21 cellular contexts compared by ENCODE assay signal in genomic region chr21:15856813-15857212, GRCh38.
"Had no signal": no experiment of that assay in that cellular context is flagged by ENCODE, and none has a peak within 500 bp of the region (broad histone marks: within the 10 kb centered on the region; RNA-seq: fewer than 3 reads in every experiment).

No MANE protein-coding gene starts in this region.

- H3K27me3 ChIP-seq: colonic mucosa, dorsolateral prefrontal cortex, esophagus muscularis mucosa, esophagus squamous epithelium, gastroesophageal sphincter, heart left ventricle, heart right ventricle had no signal

- H3K9me3 ChIP-seq: colonic mucosa, esophagus muscularis mucosa, esophagus squamous epithelium, gastroesophageal sphincter, heart left ventricle, heart right ventricle had no signal

- DNase-seq: colonic mucosa; cortex of kidney; dermis blood vessel endothelial cell; dorsolateral prefrontal cortex; effector CD4-positive, alpha-beta T cell; effector CD8-positive, alpha-beta T cell; effector memory CD4-positive, alpha-beta T cell; effector memory CD8-positive, alpha-beta T cell; endodermal cell; erythroblast; esophagus squamous epithelium; foreskin fibroblast; foreskin melanocyte; glutamatergic neuron; heart left ventricle; heart right ventricle had no signal

- H3K36me3 ChIP-seq: colonic mucosa had no signal

- ATAC-seq: effector memory CD8-positive, alpha-beta T cell; esophagus mucosa; gastroesophageal sphincter had no signal

- H3K4me3 ChIP-seq: colonic mucosa, coronary artery, dorsolateral prefrontal cortex, esophagus muscularis mucosa, esophagus squamous epithelium, gastroesophageal sphincter, heart left ventricle, heart right ventricle had no signal

- H3K27ac ChIP-seq: colonic mucosa, coronary artery, dorsolateral prefrontal cortex, epithelial cell of prostate, esophagus muscularis mucosa, esophagus squamous epithelium, gastroesophageal sphincter, heart left ventricle had no signal

- H3K4me1 ChIP-seq: colonic mucosa, esophagus muscularis mucosa, esophagus squamous epithelium, gastroesophageal sphincter had no signal
